18 cellular contexts compared by ENCODE assay signal in the genomic region with DNA sequence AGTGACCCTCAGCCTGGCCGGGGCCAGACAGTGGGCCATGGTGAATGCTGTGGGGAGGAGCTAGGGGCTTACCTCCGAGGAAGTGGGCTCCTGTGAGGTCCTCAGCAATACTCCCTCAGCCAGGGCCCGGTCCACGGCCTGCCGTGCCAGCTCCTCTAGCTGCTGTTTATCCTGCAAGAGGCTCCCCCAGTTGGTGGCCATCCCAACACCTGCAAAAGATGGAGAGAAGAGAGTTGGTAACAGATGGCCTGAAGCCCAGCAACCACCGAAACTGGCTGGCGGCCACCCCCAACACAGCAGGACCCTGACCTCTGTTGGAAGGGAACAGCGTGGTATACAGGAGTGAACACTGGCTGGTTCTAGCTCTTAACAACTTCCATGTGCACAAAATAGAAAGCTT. TPM values are rescaled to one million over a fixed set of nuclear protein-coding genes. Genes with fewer than 3 reads are reported as not detected.
DNase-seq lines count a peak whose midpoint lies in the region; ATAC-seq and TF ChIP-seq lines count a peak whose summit lies in the region.
"Had no signal": no experiment of that assay in that cellular context is flagged by ENCODE, and none has a peak within 500 bp of the region (broad histone marks: within the 10 kb centered on the region; RNA-seq: fewer than 3 reads in every experiment).

No MANE protein-coding gene starts in this region.

- no peak overlapping the region for H4K5ac ChIP-seq in H9 (ENCODE audit: insufficient read length, low read depth, low read length)

- H3K4me2 ChIP-seq in H9 (ENCODE audit: insufficient read depth, insufficient read length, low read length) = no peak overlapping the region

- no peak overlapping the region for H3K9ac ChIP-seq in H9 (ENCODE audit: extremely low read depth, insufficient read length, low read length)

- H3K4me1 ChIP-seq in H9 (ENCODE audit: insufficient read depth, low read length) (no peaks in the 10 kb centered on the region), gastroesophageal sphincter (peaks cover 0 to 20% (median 5%) of the 10 kb centered on the region in 3 donors)

- no peak overlapping the region for H2BK15ac ChIP-seq in H9 (ENCODE audit: low read depth, low read length)

- peaks cover 0 to 12% (median 5%) of the 10 kb centered on the region in 3 experiments; a peak in 4 of 7 replicates for H3K36me3 Mint-ChIP-seq in H9 (ENCODE audit: insufficient read depth in 1 of 3, low read depth in 3 of 3)
- H3K36me3 Mint-ChIP-seq in neural crest cell (ENCODE audit: low read depth) = no peaks in the 10 kb centered on the region

- H3K27ac ChIP-seq in H9 (ENCODE audit: insufficient read length, low read depth, low read length) = no peak overlapping the region
- no peak overlapping the region for H3K27ac ChIP-seq in coronary artery
- no peak overlapping the region for H3K27ac ChIP-seq in gastroesophageal sphincter
- H3K27ac ChIP-seq: adrenal gland, left lung, SJCRH30, suprapubic skin had no signal

- DNase-seq in H9 = no peak
- peak; percentile 98 for DNase-seq in NCI-H69 (lab: John Stamatoyannopoulos, UW)
- peak; percentile 68 for DNase-seq in coronary artery (ENCODE audit: low spot score)
- no peak for DNase-seq in neural crest cell (ENCODE audit: low read depth, low spot score)
- DNase-seq in NCI-H1694 treated with DMSO at 0.1 percent for 48 hours (lab: John Stamatoyannopoulos, UW) = no peak
- DNase-seq in T-helper 2 cell = no peak
- DNase-seq: adrenal gland; left lung; occipital lobe; SJCRH30; stimulated activated CD4-positive, alpha-beta T cell treated with anti-CD3 and anti-CD28 coated beads, Interleukin-4, amount 100 ng/mL, for 24 hours; stimulated activated CD8-positive, alpha-beta memory T cell treated with anti-CD3 and anti-CD28 coated beads, Interleukin-4, amount 100 ng/mL, for 48 hours had no signal

- TF ChIP-seq EP300 in gastroesophageal sphincter (IDR thresholded peaks at IDR 0.05) = no peak

- H3K4me3 ChIP-seq in coronary artery (no peak overlapping the region), gastroesophageal sphincter (no peak overlapping the region)
- H3K4me3 ChIP-seq: adrenal gland, left lung, SJCRH30, suprapubic skin had no signal

- H3K4me1 Mint-ChIP-seq in H9 = peaks cover 32 to 39% of the 10 kb centered on the region in 2 experiments
- peaks cover 34% of the 10 kb centered on the region for H3K4me1 Mint-ChIP-seq in neural crest cell

- no peak overlapping the region for H3T11ph ChIP-seq in H9 (ENCODE audit: low read length)

- no peaks in the 10 kb centered on the region for H4K20me1 ChIP-seq in H9 (ENCODE audit: control insufficient read depth, insufficient read depth, insufficient read length)

- no peaks in the 10 kb centered on the region for H3K79me1 ChIP-seq in H9 (ENCODE audit: insufficient read depth, low read depth, low read length, poor library complexity, severe bottlenecking)

- no peak overlapping the region for H3K4ac ChIP-seq in H9 (ENCODE audit: low read depth, low read length)

- H4K91ac ChIP-seq in H9 (ENCODE audit: insufficient read length, low read depth, low read length) = no peak overlapping the region

- no CpG with 5 or more reads among the region's 8 CpGs for WGBS in H9 (ENCODE audit: extremely low coverage, insufficient read length, low lambda C conversion rate)
- 50 to 100% methylated on average over 1 to 2 of the region's 8 CpGs for WGBS in gastroesophageal sphincter (ENCODE audit: low coverage in 1 of 2), 2 donors

- no peak overlapping the region for H3K56ac ChIP-seq in H9 (ENCODE audit: insufficient read length, low read depth, low read length)

- H3K27me3 Mint-ChIP-seq in H9 (ENCODE audit: low read depth) (no peaks in the 10 kb centered on the region; the same call in 1 of the 2 replicates), neural crest cell (ENCODE audit: low read depth) (no peaks in the 10 kb centered on the region)
- H3K27me3 Mint-ChIP-seq: activated T-helper 17 cell treated with anti-CD3 and anti-CD28 coated beads, Interleukin-2, amount 50 U/mL, for 72 hours; IgD-negative memory B cell had no signal

- H2BK12ac ChIP-seq in H9 (ENCODE audit: insufficient read length, low read depth, low read length) = no peak overlapping the region

- TF ChIP-seq CTCF in H9 (conservative IDR thresholded peaks at IDR 0.05) = no peak
- no peak for TF ChIP-seq CTCF in coronary artery (IDR thresholded peaks at IDR 0.05)
- TF ChIP-seq CTCF in neural crest cell (conservative IDR thresholded peaks at IDR 0.05) = no peak
- no peak for TF ChIP-seq CTCF in gastroesophageal sphincter (IDR thresholded peaks at IDR 0.05)

- H3K4me3 Mint-ChIP-seq in H9 = no peak overlapping the region
- H3K4me3 Mint-ChIP-seq in neural crest cell = peak overlapping the region; percentile 45
- H3K4me3 Mint-ChIP-seq: activated T-helper 17 cell treated with anti-CD3 and anti-CD28 coated beads, Interleukin-2, amount 50 U/mL, for 72 hours; IgD-negative memory B cell had no signal

- H2BK20ac ChIP-seq in H9 (ENCODE audit: low read depth, low read length, poor library complexity, severe bottlenecking) = no peak overlapping the region

- no peaks in the 10 kb centered on the region for H3K79me2 ChIP-seq in H9 (ENCODE audit: insufficient read depth, low read length)

- no peak overlapping the region for H2AFZ ChIP-seq in H9 (ENCODE audit: low read length)

- H3K23ac ChIP-seq in H9 (ENCODE audit: insufficient read length, low read depth, low read length) = no peak overlapping the region

- H3K18ac ChIP-seq in H9 (ENCODE audit: insufficient read length, low read depth, low read length) = no peak overlapping the region

- H3K14ac ChIP-seq in H9 (ENCODE audit: insufficient read depth, low read length) = no peak overlapping the region

- no peaks in the 10 kb centered on the region; a peak in 1 of 5 replicates for H3K9me3 Mint-ChIP-seq in H9
- H3K9me3 Mint-ChIP-seq in neural crest cell = no peaks in the 10 kb centered on the region
- H3K9me3 Mint-ChIP-seq: activated T-helper 17 cell treated with anti-CD3 and anti-CD28 coated beads, Interleukin-2, amount 50 U/mL, for 72 hours; IgD-negative memory B cell had no signal

- H3K23me2 ChIP-seq in H9 (ENCODE audit: insufficient read length, low read depth, low read length, poor library complexity, severe bottlenecking) = peaks cover 5% of the 10 kb centered on the region

- H3K36me3 ChIP-seq in gastroesophageal sphincter = peaks cover 0 to 20% of the 10 kb centered on the region in 2 donors

- no peak overlapping the region for H4K8ac ChIP-seq in H9 (replicated peaks; ENCODE audit: insufficient read length, low read depth, low read length)

- H3K27ac Mint-ChIP-seq in H9 (peak overlapping the region; percentile 63 to 90 (median 66); a peak in 5 of 7 replicates), neural crest cell (ENCODE audit: unreplicated experiment) (no peak overlapping the region)
- H3K27ac Mint-ChIP-seq: activated T-helper 17 cell treated with anti-CD3 and anti-CD28 coated beads, Interleukin-2, amount 50 U/mL, for 72 hours had no signal

- H2AK5ac ChIP-seq in H9 (ENCODE audit: insufficient read length, low read length) = no peak overlapping the region

- no peaks in the 10 kb centered on the region for H3K9me3 ChIP-seq in H9 (ENCODE audit: control insufficient read depth, low read depth, low read length)
- H3K9me3 ChIP-seq in gastroesophageal sphincter = no peaks in the 10 kb centered on the region
- H3K9me3 ChIP-seq: adrenal gland, left lung, SJCRH30, suprapubic skin had no signal

- no peak overlapping the region for H2BK5ac ChIP-seq in H9 (ENCODE audit: insufficient read length, low read length)

- H2BK120ac ChIP-seq in H9 (ENCODE audit: low read depth, low read length, poor library complexity, severe bottlenecking) = no peak overlapping the region

- no peak for TF ChIP-seq POLR2A in gastroesophageal sphincter (IDR thresholded peaks at IDR 0.05)

- no peak for ATAC-seq in gastroesophageal sphincter
- ATAC-seq in HG02870 (IDR thresholded peaks at IDR 0.05; ENCODE audit: unreplicated experiment) = no peak
- ATAC-seq: activated T-helper 17 cell treated with anti-CD3 and anti-CD28 coated beads, Interleukin-2, amount 50 U/mL, for 72 hours; left lung had no signal

- H3K27me3 ChIP-seq in H9 (ENCODE audit: insufficient read depth, low read length) = no peaks in the 10 kb centered on the region
- H3K27me3 ChIP-seq in gastroesophageal sphincter = no peaks in the 10 kb centered on the region
- H3K27me3 ChIP-seq: adrenal gland, left lung, SJCRH30, suprapubic skin had no signal

RNA-seq across cellular contexts. Expression of a gene that starts 4.0 kb away (rescaled TPM):
- total RNA-seq in H9 (2021) (48.5 and 53.0 TPM in 2 replicates), neural crest cell (78.8 and 84.5 TPM in 2 replicates), gastroesophageal sphincter (10 to 100 TPM; 28.0 to 47.6 (median 35.6) TPM)

RNA-seq across cellular contexts. Expression of a gene that starts 4.0 kb away (rescaled TPM):
- total RNA-seq in H9 (2021) (0.22 and 0.42 TPM in 2 replicates), neural crest cell (0.55 and 0.77 TPM in 2 replicates), gastroesophageal sphincter (under 1 TPM; 0.07 to 0.78 (median 0.16) TPM)
- total RNA-seq: fibroblast of villous mesenchyme had no signal

Comparison
In these comparisons a context has a peak if more than half of its experiments do, and no peak if none do; other contexts are left out.
1. DNase-seq: peak in NCI-H69 (single experiment) and coronary artery (single experiment); none in H9 (single experiment), neural crest cell (single experiment), NCI-H1694 treated with DMSO at 0.1 percent for 48 hours (single experiment) and T-helper 2 cell (0 of 5).